9 cellular contexts compared by ENCODE assay signal in genomic region chr16:23835390-23836077, GRCh38. TPM values are rescaled to one million over a fixed set of nuclear protein-coding genes. Genes with fewer than 3 reads are reported as not detected.
DNase-seq lines count a peak whose midpoint lies in the region; ATAC-seq, FAIRE-seq and TF ChIP-seq lines count a peak whose summit lies in the region.
"Had no signal": no experiment of that assay in that cellular context is flagged by ENCODE, and none has a peak within 500 bp of the region (broad histone marks: within the 10 kb centered on the region; RNA-seq: fewer than 3 reads in every experiment).

TSS of gene PRKCB (plus strand) at chr16:23835983.

- no peak for TF ChIP-seq CTCF in lower lobe of right lung (IDR thresholded peaks at IDR 0.05)

- no peaks in the 10 kb centered on the region for H3K36me3 ChIP-seq in lower lobe of right lung

- peaks cover 9% of the 10 kb centered on the region for H3K4me1 ChIP-seq in lower lobe of right lung

- intact Hi-C loops in lower lobe of right lung (cut with DNase I): no loop called here

- peaks cover 3% of the 10 kb centered on the region for H3K27me3 Mint-ChIP-seq in activated CD4-positive, alpha-beta T cell treated with anti-CD3 and anti-CD28 coated beads, Interleukin-2, amount 10 ng/mL, durations not matched to agents 7 days and 5 days

- H3K4me3 ChIP-seq in GM08714 (ENCODE audit: low read length) (peak within 1 kb of the TSS; percentile 78), lower lobe of right lung (peak within 1 kb of the TSS; percentile 64)

- ATAC-seq in GM21825 (IDR thresholded peaks at IDR 0.05; ENCODE audit: unreplicated experiment) (peak; percentile 56), lower lobe of right lung (peak; percentile 90 to 95)

- CTCF ChIA-PET in activated CD4-positive, alpha-beta T cell treated with anti-CD3 and anti-CD28 coated beads, Interleukin-2, amount 10 ng/mL, durations not matched to agents 7 days and 5 days (lab: Charles Lee): interaction anchor here (1.0 kb wide), 3 partner anchors 11 to 28 kb away, joined by 3 read pairs; no protein-coding TSS in a partner anchor

- H3K27me3 ChIP-seq in lower lobe of right lung (ENCODE audit: low read depth): peaks cover 28% of the 10 kb centered on the region

- H3K27ac ChIP-seq in lower lobe of right lung: peak within 1 kb of the TSS; percentile 67

- H3K9me3 Mint-ChIP-seq in activated CD4-positive, alpha-beta T cell treated with anti-CD3 and anti-CD28 coated beads, Interleukin-2, amount 10 ng/mL, durations not matched to agents 7 days and 5 days: peaks cover 8% of the 10 kb centered on the region

- peaks cover 66% of the 10 kb centered on the region for H3K4me1 Mint-ChIP-seq in activated CD4-positive, alpha-beta T cell treated with anti-CD3 and anti-CD28 coated beads, Interleukin-2, amount 10 ng/mL, durations not matched to agents 7 days and 5 days

- H3K4me3 Mint-ChIP-seq in activated CD4-positive, alpha-beta T cell treated with anti-CD3 and anti-CD28 coated beads, Interleukin-2, amount 10 ng/mL, durations not matched to agents 7 days and 5 days: peak within 1 kb of the TSS; percentile 96

- H3K9me3 ChIP-seq in lower lobe of right lung: no peaks in the 10 kb centered on the region

- peak within 1 kb of the TSS; percentile 84 for H3K27ac Mint-ChIP-seq in activated CD4-positive, alpha-beta T cell treated with anti-CD3 and anti-CD28 coated beads, Interleukin-2, amount 10 ng/mL, durations not matched to agents 7 days and 5 days

- no peak for FAIRE-seq in HTR-8/SVneo (lab: Jason Lieb, UNC)
- FAIRE-seq: endometrium had no signal

- POLR2A ChIA-PET in activated CD4-positive, alpha-beta T cell treated with anti-CD3 and anti-CD28 coated beads, Interleukin-2, amount 10 ng/mL, durations not matched to agents 7 days and 5 days (lab: Charles Lee): no interaction called here

- peak; percentile 92 for DNase-seq in NAMALWA (ENCODE audit: low spot score)
- peak; percentile 89 for DNase-seq in activated CD4-positive, alpha-beta T cell treated with anti-CD3 and anti-CD28 coated beads, Interleukin-2, amount 10 ng/mL, durations not matched to agents 7 days and 5 days
- peak; percentile 35 for DNase-seq in dermis blood vessel endothelial cell
- DNase-seq in lower lobe of right lung: peak; percentile 89
- DNase-seq in stimulated activated CD4-positive, alpha-beta T cell treated with anti-CD3 and anti-CD28 coated beads, TNF-alpha, amount 100 ng/mL, for 24 hours (ENCODE audit: low read depth in 3 of 3): peak; percentile 79 to 91 (median 84)
- DNase-seq in HTR-8/SVneo (ENCODE audit: insufficient read length, low spot score): no peak

- peaks cover 36% of the 10 kb centered on the region for H3K36me3 Mint-ChIP-seq in activated CD4-positive, alpha-beta T cell treated with anti-CD3 and anti-CD28 coated beads, Interleukin-2, amount 10 ng/mL, durations not matched to agents 7 days and 5 days (ENCODE audit: low read depth)

RNA-seq across cellular contexts. Expression of gene PRKCB, which starts in this region (rescaled TPM):
- total RNA-seq in activated CD4-positive, alpha-beta T cell treated with anti-CD3 and anti-CD28 coated beads, Interleukin-2, amount 10 ng/mL, durations not matched to agents 7 days and 5 days: 10 to 100 TPM; 77.8 to 81.0 TPM
- not detected in 2 replicates for total RNA-seq in dermis blood vessel endothelial cell
- total RNA-seq in lower lobe of right lung: 24.1 TPM

Comparison
In these comparisons a context has a peak if more than half of its experiments do, and no peak if none do; other contexts are left out.
1. RNA of gene PRKCB (total RNA-seq): 77.8 to 81.0 TPM in activated CD4-positive, alpha-beta T cell treated with anti-CD3 and anti-CD28 coated beads, Interleukin-2, amount 10 ng/mL, durations not matched to agents 7 days and 5 days and 24.1 TPM in lower lobe of right lung (single experiment); not detected in dermis blood vessel endothelial cell; every median in the first group is over 10 times any median in the second.
2. Peak in DNase-seq in dermis blood vessel endothelial cell; RNA of the gene not detected or under 1 TPM.